Comparison of ENCODE assay signal across 15 cellular contexts in the genomic region with DNA sequence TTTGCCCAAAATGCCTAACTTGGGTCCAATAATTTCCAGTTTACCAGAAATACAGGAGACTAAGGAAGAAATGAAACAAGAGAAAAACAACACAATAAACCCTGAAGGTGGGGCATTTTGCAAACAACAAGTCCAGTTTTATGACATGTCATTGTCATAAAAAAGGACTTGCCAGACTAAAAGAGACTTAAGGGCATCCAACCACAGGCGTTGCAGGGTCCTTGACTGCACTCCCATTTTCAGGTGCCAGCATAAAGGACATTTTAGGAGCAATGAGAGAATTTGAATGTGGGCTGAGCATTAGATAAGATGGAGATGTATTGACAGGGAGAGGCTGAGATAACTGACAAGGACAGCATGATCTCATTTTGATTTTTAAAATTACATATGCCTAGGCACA. TPM values are rescaled to one million over a fixed set of nuclear protein-coding genes. Genes with fewer than 3 reads are reported as not detected.
"Had no signal": no experiment of that assay in that cellular context is flagged by ENCODE, and none has a peak within 500 bp of the region (broad histone marks: within the 10 kb centered on the region; RNA-seq: fewer than 3 reads in every experiment).

No MANE protein-coding gene starts in this region.

- H3K4me3 ChIP-seq: esophagus squamous epithelium, gastroesophageal sphincter, smooth muscle cell, upper lobe of left lung, uterus had no signal

- H3K27me3 ChIP-seq: upper lobe of left lung, uterus had no signal

- H3K9me3 ChIP-seq: esophagus squamous epithelium, gastroesophageal sphincter, upper lobe of left lung, uterus had no signal

- DNase-seq: effector memory CD8-positive, alpha-beta T cell; esophagus squamous epithelium; foreskin fibroblast; head of caudate nucleus; hippocampal formation; mesendoderm; naive thymus-derived CD8-positive, alpha-beta T cell; right cardiac atrium; stimulated activated CD4-positive, alpha-beta T cell treated with anti-CD3 and anti-CD28 coated beads, Interleukin-2, amount 100 ng/mL, for 48 hours; stimulated activated naive CD4-positive, alpha-beta T cell treated with Interleukin-2 at 50 U/mL for 16 hours; upper lobe of left lung; uterus had no signal

- H3K27ac ChIP-seq: esophagus squamous epithelium, gastroesophageal sphincter, upper lobe of left lung, uterus had no signal

- H3K27ac Mint-ChIP-seq: effector memory CD8-positive, alpha-beta T cell; naive thymus-derived CD8-positive, alpha-beta T cell had no signal

- H3K4me1 Mint-ChIP-seq: naive thymus-derived CD8-positive, alpha-beta T cell had no signal

- H3K4me3 Mint-ChIP-seq: effector memory CD8-positive, alpha-beta T cell; naive thymus-derived CD8-positive, alpha-beta T cell; neural crest cell had no signal

- H3K36me3 ChIP-seq: esophagus squamous epithelium, gastroesophageal sphincter, upper lobe of left lung, uterus had no signal

- H3K9me3 Mint-ChIP-seq: effector memory CD8-positive, alpha-beta T cell; naive thymus-derived CD8-positive, alpha-beta T cell; neural crest cell had no signal

- H3K4me2 ChIP-seq: smooth muscle cell had no signal

- H3K36me3 Mint-ChIP-seq: naive thymus-derived CD8-positive, alpha-beta T cell had no signal

- H3K4me1 ChIP-seq: esophagus squamous epithelium, gastroesophageal sphincter, uterus had no signal

RNA-seq across cellular contexts. Expression of gene DAGLA, which starts 28.1 kb away (rescaled TPM):
- polyA plus RNA-seq: naive thymus-derived CD8-positive, alpha-beta T cell had no signal
